9 cellular contexts compared by ENCODE assay signal in genomic region chr1:87045757-87046422, GRCh38.
A peak's percentile ranks its signal among the peaks of the same experiment; 100 is the strongest.
DNase-seq lines count a peak whose midpoint lies in the region; ATAC-seq lines count a peak whose summit lies in the region.
"Had no signal": no experiment of that assay in that cellular context is flagged by ENCODE, and none has a peak within 500 bp of the region (broad histone marks: within the 10 kb centered on the region; RNA-seq: fewer than 3 reads in every experiment).

No MANE protein-coding gene starts in this region.

- peak; percentile 56 for DNase-seq in activated CD8-positive, alpha-beta memory T cell treated with anti-CD3 and anti-CD28 coated beads, Interleukin-2, amount 50 U/mL, for 48 hours
- peak; percentile 74 for DNase-seq in stimulated activated CD4-positive, alpha-beta T cell treated with anti-CD3 and anti-CD28 coated beads, Interleukin-1b, Interleukin-23, amount 100 ng/mL, for 48 hours
- DNase-seq in SHP77 (lab: John Stamatoyannopoulos, UW): no peak
- no peak for DNase-seq in NCI-H2171 treated with DMSO at 0.1 percent for 48 hours (lab: John Stamatoyannopoulos, UW)

- ATAC-seq in GM18868 (IDR thresholded peaks at IDR 0.05; ENCODE audit: unreplicated experiment) (peak; percentile 57), HG03439 (IDR thresholded peaks at IDR 0.05; ENCODE audit: unreplicated experiment) (peak; percentile 45), GM19035 (IDR thresholded peaks at IDR 0.05; ENCODE audit: unreplicated experiment) (no peak), HG03196 (IDR thresholded peaks at IDR 0.05; ENCODE audit: unreplicated experiment) (no peak)
- ATAC-seq: K562 had no signal

Comparison
In these comparisons a context has a peak if more than half of its experiments do, and no peak if none do; other contexts are left out.
1. ATAC-seq: peak in GM18868 (single experiment) and HG03439 (single experiment); none in GM19035 (single experiment) and HG03196 (single experiment).
2. DNase-seq: peak in activated CD8-positive, alpha-beta memory T cell treated with anti-CD3 and anti-CD28 coated beads, Interleukin-2, amount 50 U/mL, for 48 hours (single experiment) and stimulated activated CD4-positive, alpha-beta T cell treated with anti-CD3 and anti-CD28 coated beads, Interleukin-1b, Interleukin-23, amount 100 ng/mL, for 48 hours (single experiment); none in SHP77 (0 of 2) and NCI-H2171 treated with DMSO at 0.1 percent for 48 hours (single experiment).